In genomic region chr5:73498057-73498992, GRCh38 we compare ENCODE assay signal across 8 cellular contexts.
DNase-seq lines count a peak whose midpoint lies in the region; ATAC-seq and TF ChIP-seq lines count a peak whose summit lies in the region.

TSS of gene BTF3 (plus strand) at chr5:73498442. CDS start at chr5:73498668, 226 bp downstream.

- DNase-seq in AG08395 (ENCODE audit: low spot score) (peak; percentile 98), NCI-H345 (lab: John Stamatoyannopoulos, UW) (peak; percentile 94), islet precursor cell (peak; percentile 99)
- DNase-seq in activated CD4-positive, CD25-positive, alpha-beta regulatory T cell (lab: John Stamatoyannopoulos, UW) = peak; percentile 79 to 89 (median 82)
- DNase-seq in central memory CD4-positive, alpha-beta T cell = peak; percentile 92
- DNase-seq in stimulated activated CD4-positive, alpha-beta T cell treated with anti-CD3 and anti-CD28 coated beads, Interleukin-12 subunit alpha, Interleukin-12 subunit beta, amount 100 ng/mL, for 48 hours (ENCODE audit: low read depth in 2 of 3, low spot score in 1 of 3) = peak; percentile 78 to 90 (median 90)

- TF ChIP-seq POLR2A in GM18951 (IDR thresholded peaks at IDR 0.05; ENCODE audit: extremely low read depth, insufficient read depth, insufficient read length) = peak; percentile 93

- in situ Hi-C loops in GM18951 (cut with MboI; ENCODE audit: low sequenced_read_pairs, unreplicated experiment) = no loop called here

- peak; percentile 97 for ATAC-seq in HG03196 (IDR thresholded peaks at IDR 0.05; ENCODE audit: unreplicated experiment)

Comparison
In these comparisons a context has a peak if more than half of its experiments do, and no peak if none do; other contexts are left out.
1. Peak in every context shown above with its lines: DNase-seq and ATAC-seq.